7 cellular contexts compared by ENCODE assay signal in the genomic region with DNA sequence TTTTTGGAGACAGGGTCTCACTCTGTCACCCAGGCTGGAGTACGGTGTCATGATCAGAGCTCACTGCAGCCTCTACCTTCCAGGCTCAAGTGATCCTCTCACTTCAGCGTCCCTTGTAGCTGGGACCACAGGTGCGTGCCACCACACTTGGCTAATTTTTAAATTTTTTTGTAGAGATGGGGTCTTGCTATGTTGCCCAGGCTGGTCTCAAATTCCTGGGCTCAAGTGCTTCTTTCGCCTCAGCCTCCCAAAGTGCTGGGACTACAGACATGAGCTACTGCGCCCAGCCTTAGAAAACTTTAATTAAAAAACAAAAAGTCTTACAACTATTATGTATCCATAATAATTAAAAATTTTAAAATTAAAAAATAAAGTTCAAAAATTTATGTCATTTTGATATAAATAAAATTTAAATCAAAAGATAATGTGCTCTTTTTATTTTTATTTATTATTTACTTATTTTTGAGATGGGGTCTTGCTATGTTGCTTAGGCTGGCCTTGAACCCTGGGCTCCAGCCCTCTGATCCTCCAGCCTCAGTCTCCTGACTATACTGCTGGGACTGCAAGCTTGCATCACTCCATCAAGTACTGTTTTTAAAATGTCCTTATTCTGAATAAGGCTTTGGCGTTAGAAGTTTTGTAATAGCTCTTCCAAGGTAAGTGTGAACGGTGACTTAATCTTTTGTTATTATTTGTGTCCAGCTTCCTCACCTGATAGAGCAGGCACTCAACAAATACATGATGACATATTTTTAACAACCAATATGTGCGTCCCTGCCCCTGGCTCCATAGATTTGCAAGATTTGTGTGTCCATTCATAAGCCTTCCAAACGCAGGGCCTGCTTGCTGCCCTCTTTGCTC. TPM values are rescaled to one million over a fixed set of nuclear protein-coding genes. Genes with fewer than 3 reads are reported as not detected.
DNase-seq lines count a peak whose midpoint lies in the region; ATAC-seq and TF ChIP-seq lines count a peak whose summit lies in the region.

No MANE protein-coding gene starts in this region.

- H3K79me2 ChIP-seq in GM23338 (replicated peaks; ENCODE audit: insufficient read depth), result peaks cover 14% of the 10 kb centered on the region; the same call in 1 of the 2 replicates

- no peaks in the 10 kb centered on the region; the same call in 1 of the 2 replicates for H4K20me1 ChIP-seq in GM23338 (replicated peaks; ENCODE audit: insufficient read depth)

- TF ChIP-seq CTCF in GM23338 (conservative IDR thresholded peaks at IDR 0.05; ENCODE audit: low read depth in 2 of 2) (no peak), fibroblast of mammary gland (conservative IDR thresholded peaks at IDR 0.05; ENCODE audit: control insufficient read depth, insufficient read depth, low read depth, low read length) (no peak), progenitor cell of endocrine pancreas (IDR thresholded peaks at IDR 0.05; ENCODE audit: unreplicated experiment) (no peak)

- H3K4me3 ChIP-seq in GM23338 (peak overlapping the region; percentile 81), fibroblast of mammary gland (ENCODE audit: control insufficient read depth, low read depth, low read length) (peak overlapping the region; percentile 76)

- no peaks in the 10 kb centered on the region for H3K9me2 ChIP-seq in GM23338 (ENCODE audit: insufficient read depth)

- no peak for DNase-seq in GM23338 (ENCODE audit: low spot score)
- no peak for DNase-seq in fibroblast of mammary gland (ENCODE audit: low read depth)
- no peak for DNase-seq in progenitor cell of endocrine pancreas (ENCODE audit: low spot score, unreplicated experiment)
- DNase-seq in COR-L47 (lab: John Stamatoyannopoulos, UW), result no peak

- no peaks in the 10 kb centered on the region for H3K27me3 ChIP-seq in GM23338 (ENCODE audit: insufficient read depth)

- H3K4me1 Mint-ChIP-seq in GM23338, result peaks cover 16% of the 10 kb centered on the region
- H3K4me1 Mint-ChIP-seq in T-helper 1 cell treated with Interleukin-12 subunit alpha and Interleukin-12 subunit beta and Interleukin-4 antibody, amounts not matched to agents 30 μg/mL and 1 μg/mL, for 36 hours (ENCODE audit: low read depth), result peaks cover 39% of the 10 kb centered on the region
- H3K4me1 Mint-ChIP-seq in progenitor cell of endocrine pancreas (ENCODE audit: low read depth), result peaks cover 11% of the 10 kb centered on the region

- no peak for ATAC-seq in GM23338
- no peak for ATAC-seq in GM21786 (IDR thresholded peaks at IDR 0.05; ENCODE audit: unreplicated experiment)
- no peak for ATAC-seq in GM19035 (IDR thresholded peaks at IDR 0.05; ENCODE audit: unreplicated experiment)

- peaks cover 16% of the 10 kb centered on the region for H3K9me3 Mint-ChIP-seq in GM23338
- H3K9me3 Mint-ChIP-seq in T-helper 1 cell treated with Interleukin-12 subunit alpha and Interleukin-12 subunit beta and Interleukin-4 antibody, amounts not matched to agents 30 μg/mL and 1 μg/mL, for 36 hours, result peaks cover 13% of the 10 kb centered on the region
- H3K9me3 Mint-ChIP-seq in progenitor cell of endocrine pancreas (ENCODE audit: low read depth), result peaks cover 10% of the 10 kb centered on the region

- peaks cover 12% of the 10 kb centered on the region for H3K4me1 ChIP-seq in GM23338 (ENCODE audit: insufficient read depth)

- H3K36me3 Mint-ChIP-seq in GM23338 (ENCODE audit: low read depth) (peaks cover 23% of the 10 kb centered on the region), progenitor cell of endocrine pancreas (ENCODE audit: insufficient read depth) (peaks cover 31% of the 10 kb centered on the region)
- H3K36me3 Mint-ChIP-seq in T-helper 1 cell treated with Interleukin-12 subunit alpha and Interleukin-12 subunit beta and Interleukin-4 antibody, amounts not matched to agents 30 μg/mL and 1 μg/mL, for 36 hours (ENCODE audit: low read depth), result peaks cover 27% of the 10 kb centered on the region

- H3K36me3 ChIP-seq in GM23338 (ENCODE audit: insufficient read depth), result no peaks in the 10 kb centered on the region

- H3K27ac ChIP-seq in GM23338 (ENCODE audit: low read depth), result peak overlapping the region; percentile 80; the same call in 1 of the 2 replicates

- H2AFZ ChIP-seq in GM23338, result peak overlapping the region; percentile 21; the same call in 1 of the 2 replicates

- peak overlapping the region; percentile 84 for H3K27ac Mint-ChIP-seq in GM23338
- peak overlapping the region; percentile 92 for H3K27ac Mint-ChIP-seq in T-helper 1 cell treated with Interleukin-12 subunit alpha and Interleukin-12 subunit beta and Interleukin-4 antibody, amounts not matched to agents 30 μg/mL and 1 μg/mL, for 36 hours
- peak overlapping the region; percentile 96 for H3K27ac Mint-ChIP-seq in progenitor cell of endocrine pancreas

- H3K4me3 Mint-ChIP-seq in GM23338, result peak overlapping the region; percentile 94
- peak overlapping the region; percentile 93 for H3K4me3 Mint-ChIP-seq in T-helper 1 cell treated with Interleukin-12 subunit alpha and Interleukin-12 subunit beta and Interleukin-4 antibody, amounts not matched to agents 30 μg/mL and 1 μg/mL, for 36 hours
- H3K4me3 Mint-ChIP-seq in progenitor cell of endocrine pancreas (ENCODE audit: low read depth), result peak overlapping the region; percentile 94

- H3F3A ChIP-seq in GM23338 (replicated peaks; ENCODE audit: low read depth), result no peaks in the 10 kb centered on the region

- peak overlapping the region; percentile 91 for H3K4me2 ChIP-seq in GM23338

- H3K27me3 Mint-ChIP-seq in GM23338 (ENCODE audit: insufficient read depth, low read depth, poor library complexity), result peaks cover 17% of the 10 kb centered on the region
- no peaks in the 10 kb centered on the region for H3K27me3 Mint-ChIP-seq in T-helper 1 cell treated with Interleukin-12 subunit alpha and Interleukin-12 subunit beta and Interleukin-4 antibody, amounts not matched to agents 30 μg/mL and 1 μg/mL, for 36 hours (ENCODE audit: low read depth)
- no peaks in the 10 kb centered on the region for H3K27me3 Mint-ChIP-seq in progenitor cell of endocrine pancreas

TF ChIP-seq in GM23338, 12 proteins besides CTCF, POLR2A, EP300 and RAD21:
- TF ChIP-seq ZNF114 (CRISPR knock-in tag; IDR thresholded peaks at IDR 0.05), result no peak
- TF ChIP-seq JUNB (IDR thresholded peaks at IDR 0.05; ENCODE audit: unreplicated experiment), result no peak

RNA-seq across cellular contexts. Expression of gene C1RL, which starts 1.6 kb away (rescaled TPM):
- total RNA-seq in GM23338 (2014; rRNA removed; shearing (Covaris generic)), result 8.8 and 10.0 TPM in 2 replicates
- polyA plus RNA-seq in GM23338 (2016; fragmentation: Nextera tagmentation; extraction: Ambion mirVana), result 7.3 and 9.1 TPM in 2 replicates
- 95.9 and 105 TPM in 2 replicates for total RNA-seq in progenitor cell of endocrine pancreas

RNA-seq across cellular contexts. Expression of gene C1R, which starts 15.2 kb away (rescaled TPM):
- total RNA-seq in GM23338 (2014; rRNA removed; shearing (Covaris generic)), result 6.1 and 8.8 TPM in 2 replicates
- 5.9 and 6.4 TPM in 2 replicates for polyA plus RNA-seq in GM23338 (2016; fragmentation: Nextera tagmentation; extraction: Ambion mirVana)
- total RNA-seq in progenitor cell of endocrine pancreas, result 10.2 and 10.3 TPM in 2 replicates

RNA-seq across cellular contexts. Expression of gene RBP5, which starts 21.3 kb away (rescaled TPM):
- 3.0 TPM in 1 of 2 replicates, not detected in the other for total RNA-seq in GM23338 (2014; rRNA removed; shearing (Covaris generic))
- polyA plus RNA-seq in GM23338 (2016; fragmentation: Nextera tagmentation; extraction: Ambion mirVana), result 0.73 and 1.2 TPM in 2 replicates
- 5.8 and 7.6 TPM in 2 replicates for total RNA-seq in progenitor cell of endocrine pancreas

RNA-seq across cellular contexts. Expression of gene CLSTN3, which starts 22.8 kb away (rescaled TPM):
- total RNA-seq in GM23338 (2014; rRNA removed; shearing (Covaris generic)), result 27.9 and 46.9 TPM in 2 replicates
- polyA plus RNA-seq in GM23338 (2016; fragmentation: Nextera tagmentation; extraction: Ambion mirVana), result 5.0 and 5.8 TPM in 2 replicates
- total RNA-seq in progenitor cell of endocrine pancreas, result 202 and 204 TPM in 2 replicates

RNA-seq across cellular contexts. Expression of gene C1S, which starts 46.9 kb away (rescaled TPM):
- total RNA-seq in GM23338 (2014; rRNA removed; shearing (Covaris generic)), result 5.0 and 9.7 TPM in 2 replicates
- polyA plus RNA-seq in GM23338 (2016; fragmentation: Nextera tagmentation; extraction: Ambion mirVana), result 4.9 and 5.1 TPM in 2 replicates
- 4.1 and 4.8 TPM in 2 replicates for total RNA-seq in progenitor cell of endocrine pancreas
